ENCODE assay signal across 12 cellular contexts in genomic region chr22:49574205-49574604, GRCh38.
"Had no signal": no experiment of that assay in that cellular context is flagged by ENCODE, and none has a peak within 500 bp of the region (broad histone marks: within the 10 kb centered on the region; RNA-seq: fewer than 3 reads in every experiment).

No MANE protein-coding gene starts in this region.

- H3K4me1 ChIP-seq: body of pancreas, suprapubic skin, uterus had no signal

- ATAC-seq: body of pancreas had no signal

- DNase-seq: activated CD4-positive, alpha-beta T cell treated with anti-CD3 and anti-CD28 coated beads for 1 hour; activated CD4-positive, alpha-beta T cell treated with anti-CD3 and anti-CD28 coated beads, Interleukin-2, amount 50 U/mL, for 48 hours; activated naive CD4-positive, alpha-beta T cell treated with anti-CD3 and anti-CD28 coated beads, Interleukin-2, amount 50 U/mL, for 16 hours; amniotic stem cell; body of pancreas; hippocampal formation; kidney glomerular epithelial cell; stimulated activated CD4-positive, alpha-beta T cell treated with anti-CD3 and anti-CD28 coated beads, Interleukin-2, amount 100 ng/mL, for 48 hours; stimulated activated naive CD4-positive, alpha-beta T cell treated with Interleukin-2 at 50 U/mL for 16 hours; SW 1271; uterus had no signal

- H3K9me3 ChIP-seq: body of pancreas, suprapubic skin, uterus had no signal

- H3K36me3 ChIP-seq: suprapubic skin, uterus had no signal

- H3K27ac ChIP-seq: uterus had no signal

- H3K27me3 ChIP-seq: body of pancreas, uterus had no signal

- H3K4me3 ChIP-seq: body of pancreas, suprapubic skin, uterus had no signal
